Comparison of ENCODE assay signal across 8 cellular contexts in the genomic region with DNA sequence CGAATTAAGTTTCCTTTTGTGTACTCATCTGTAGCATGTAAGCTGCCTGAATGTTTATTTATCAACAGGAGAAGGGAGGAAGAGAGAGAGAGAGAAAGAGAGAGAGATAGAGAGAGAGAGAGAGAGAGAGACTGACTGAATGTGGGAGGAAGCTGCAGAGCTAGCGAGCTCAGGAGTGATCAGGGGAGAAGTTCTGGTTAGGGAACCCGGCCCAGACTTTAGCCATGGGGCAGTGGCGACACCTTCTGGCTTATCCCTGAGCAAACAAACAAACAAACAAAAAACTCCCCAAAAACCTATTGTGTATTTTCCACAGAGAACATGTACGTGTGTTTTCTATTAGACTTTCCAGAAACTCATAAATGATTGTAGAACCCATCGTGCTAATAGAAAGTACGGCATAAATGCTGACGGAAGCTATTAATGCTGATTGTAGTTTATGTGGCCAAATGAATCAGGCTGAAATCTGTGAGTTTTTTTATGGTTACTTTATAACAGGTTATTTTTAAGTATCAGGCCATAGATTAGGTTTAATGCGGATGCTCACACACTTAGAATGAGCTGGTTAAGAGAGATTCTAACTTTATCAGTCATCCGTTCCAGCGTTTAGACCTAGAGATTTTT.
DNase-seq lines count a peak whose midpoint lies in the region; ATAC-seq, FAIRE-seq and TF ChIP-seq lines count a peak whose summit lies in the region.

No MANE protein-coding gene starts in this region.

- H3K4me3 ChIP-seq in bronchial epithelial cell (ENCODE audit: low read depth, low read length) (no peak overlapping the region), kidney epithelial cell (ENCODE audit: low read depth, low read length) (no peak overlapping the region)

- TF ChIP-seq CTCF in bronchial epithelial cell (IDR thresholded peaks at IDR 0.05; ENCODE audit: insufficient read depth, low read length, severe bottlenecking) (peak; percentile 87), kidney epithelial cell (IDR thresholded peaks at IDR 0.05; ENCODE audit: insufficient read depth, low read length, poor library complexity, severe bottlenecking) (peak; percentile 88)

- H3K36me3 ChIP-seq in bronchial epithelial cell (ENCODE audit: control insufficient read depth, insufficient read depth, low read length) (no peaks in the 10 kb centered on the region), kidney epithelial cell (ENCODE audit: control insufficient read depth, insufficient read depth, low read length) (no peaks in the 10 kb centered on the region)

- FAIRE-seq in bronchial epithelial cell (lab: Jason Lieb, UNC) = no peak

- no peaks in the 10 kb centered on the region for H3K27me3 ChIP-seq in bronchial epithelial cell (ENCODE audit: control insufficient read depth, insufficient read depth, low read length)
- H3K27me3 ChIP-seq in kidney epithelial cell (ENCODE audit: control insufficient read depth, insufficient read depth, low read length) = no peaks in the 10 kb centered on the region

- DNase-seq in SIG-M5 treated with dmso at 0.1 percent for 504 hours (lab: John Stamatoyannopoulos, UW; ENCODE audit: unreplicated experiment) (peak; percentile 31), SIG-M5 (lab: John Stamatoyannopoulos, UW) (no peak), M059J (ENCODE audit: low read depth) (peak; percentile 83), UCSD-AML1 (lab: John Stamatoyannopoulos, UW; ENCODE audit: unreplicated experiment) (peak; percentile 44), bronchial epithelial cell (ENCODE audit: low read depth) (peak; percentile 51), kidney epithelial cell (ENCODE audit: low read depth) (no peak)
- peak; percentile 14 to 32 for DNase-seq in stimulated activated CD4-positive, alpha-beta T cell treated with anti-CD3 and anti-CD28 coated beads, Interleukin-1b, Interleukin-23, amount 100 ng/mL, for 4 hours (ENCODE audit: low read depth in 2 of 2)

- ATAC-seq in GM21367 (IDR thresholded peaks at IDR 0.05; ENCODE audit: unreplicated experiment) = no peak

Comparison
In these comparisons a context has a peak if more than half of its experiments do, and no peak if none do; other contexts are left out.
1. DNase-seq: peak in SIG-M5 treated with dmso at 0.1 percent for 504 hours (single experiment), M059J (single experiment), UCSD-AML1 (single experiment), bronchial epithelial cell (single experiment) and stimulated activated CD4-positive, alpha-beta T cell treated with anti-CD3 and anti-CD28 coated beads, Interleukin-1b, Interleukin-23, amount 100 ng/mL, for 4 hours (2 of 2); none in SIG-M5 (single experiment) and kidney epithelial cell (single experiment).